Comparison of ENCODE assay signal across 10 cellular contexts in genomic region chr6:30591008-30591407, GRCh38. TPM values are rescaled to one million over a fixed set of nuclear protein-coding genes. Genes with fewer than 3 reads are reported as not detected.
DNase-seq lines count a peak whose midpoint lies in the region; ATAC-seq, FAIRE-seq and TF ChIP-seq lines count a peak whose summit lies in the region.
"Had no signal": no experiment of that assay in that cellular context is flagged by ENCODE, and none has a peak within 500 bp of the region (broad histone marks: within the 10 kb centered on the region; RNA-seq: fewer than 3 reads in every experiment).

No MANE protein-coding gene starts in this region.

- DNase-seq in GM23338 (ENCODE audit: low spot score) (no peak), fibroblast of the aortic adventitia (ENCODE audit: low read depth) (peak; percentile 79), HTR-8/SVneo (ENCODE audit: insufficient read length, low spot score) (no peak), 8988T (no peak)
- DNase-seq in naive thymus-derived CD8-positive, alpha-beta T cell, result no peak
- DNase-seq: GF-D8, NCI-H69 had no signal

- H3K9me2 ChIP-seq in GM23338 (ENCODE audit: insufficient read depth), result no peaks in the 10 kb centered on the region

- no peaks in the 10 kb centered on the region for H3K4me1 ChIP-seq in GM23338 (ENCODE audit: insufficient read depth)
- H3K4me1 ChIP-seq in skeletal muscle tissue (ENCODE audit: control insufficient read depth in 3 of 3, insufficient read depth in 3 of 3, low read length in 3 of 3), result peaks cover 0 to 6% (median 0%) of the 10 kb centered on the region in 3 donors

- peak overlapping the region; percentile 82 for H3K27ac Mint-ChIP-seq in GM23338
- H3K27ac Mint-ChIP-seq in naive thymus-derived CD8-positive, alpha-beta T cell, result peak overlapping the region in 4 of 10 donors; percentile 13 to 55 (median 53)

- H2AFZ ChIP-seq in GM23338, result no peak overlapping the region

- H3K4me3 Mint-ChIP-seq in GM23338, result no peak overlapping the region
- H3K4me3 Mint-ChIP-seq in naive thymus-derived CD8-positive, alpha-beta T cell, result no peak overlapping the region
- H3K4me3 Mint-ChIP-seq: IgD-negative memory B cell had no signal

- H3K4me3 ChIP-seq in GM23338 (no peak overlapping the region), fibroblast of the aortic adventitia (ENCODE audit: low read depth, low read length) (no peak overlapping the region), skeletal muscle tissue (ENCODE audit: low read length in 3 of 3) (no peak overlapping the region)

- H3K36me3 ChIP-seq in GM23338 (ENCODE audit: insufficient read depth) (peaks cover 50% of the 10 kb centered on the region), skeletal muscle tissue (ENCODE audit: control insufficient read depth in 3 of 3, insufficient read depth in 3 of 3, low read length in 3 of 3) (peaks cover 26 to 58% (median 55%) of the 10 kb centered on the region in 3 donors)

- POLR2A ChIA-PET in naive thymus-derived CD8-positive, alpha-beta T cell (lab: Charles Lee), result interaction anchor here (0.5 to 1.3 kb wide), 8 partner anchors 8 to 97 kb away, joined by 3 to 5 read pairs (median 3); partner anchors contain the start of gene ABCF1

- peak overlapping the region in 1 of 3 donors; percentile 33 for H3K9ac ChIP-seq in skeletal muscle tissue (ENCODE audit: low read depth in 1 of 3, low read length in 3 of 3)

- peaks cover 13% of the 10 kb centered on the region for H3K79me2 ChIP-seq in GM23338 (replicated peaks; ENCODE audit: insufficient read depth)

- H3K27me3 ChIP-seq in GM23338 (ENCODE audit: insufficient read depth) (no peaks in the 10 kb centered on the region), skeletal muscle tissue (ENCODE audit: control insufficient read depth in 3 of 3, insufficient read depth in 3 of 3, low read length in 3 of 3) (no peaks in the 10 kb centered on the region)

- H3K4me1 Mint-ChIP-seq in GM23338, result no peaks in the 10 kb centered on the region
- H3K4me1 Mint-ChIP-seq in naive thymus-derived CD8-positive, alpha-beta T cell, result peaks cover 0 to 11% (median 6%) of the 10 kb centered on the region in 4 donors

- FAIRE-seq in HTR-8/SVneo (lab: Jason Lieb, UNC), result no peak

- H3K9me3 ChIP-seq in skeletal muscle tissue (ENCODE audit: control insufficient read depth in 3 of 3, low read length in 3 of 3), result no peaks in the 10 kb centered on the region

- H3F3A ChIP-seq in GM23338 (replicated peaks; ENCODE audit: low read depth), result peaks cover 18% of the 10 kb centered on the region; the same call in 1 of the 2 replicates

- H3K27ac ChIP-seq in GM23338 (ENCODE audit: low read depth) (no peak overlapping the region), VCaP (peak overlapping the region; percentile 77), skeletal muscle tissue (ENCODE audit: low read depth, low read length) (peak overlapping the region; percentile 36)

- no peaks in the 10 kb centered on the region for H3K9me3 Mint-ChIP-seq in GM23338
- H3K9me3 Mint-ChIP-seq in naive thymus-derived CD8-positive, alpha-beta T cell, result no peaks in the 10 kb centered on the region
- H3K9me3 Mint-ChIP-seq: IgD-negative memory B cell had no signal

- H4K20me1 ChIP-seq in GM23338 (replicated peaks; ENCODE audit: insufficient read depth), result peaks cover 33% of the 10 kb centered on the region; the same call in 1 of the 2 replicates

- TF ChIP-seq CTCF in GM23338 (conservative IDR thresholded peaks at IDR 0.05; ENCODE audit: low read depth in 2 of 2) (no peak), VCaP (conservative IDR thresholded peaks at IDR 0.05) (no peak), fibroblast of the aortic adventitia (IDR thresholded peaks at IDR 0.05; ENCODE audit: insufficient read depth, low read length) (no peak)

- H3K4me2 ChIP-seq in GM23338, result no peak overlapping the region

- H3K27me3 Mint-ChIP-seq in GM23338 (ENCODE audit: insufficient read depth, low read depth, poor library complexity), result peaks cover 3% of the 10 kb centered on the region
- no peaks in the 10 kb centered on the region for H3K27me3 Mint-ChIP-seq in naive thymus-derived CD8-positive, alpha-beta T cell
- H3K27me3 Mint-ChIP-seq: IgD-negative memory B cell had no signal

- no peak for ATAC-seq in GM23338
- ATAC-seq in naive thymus-derived CD8-positive, alpha-beta T cell, result no peak

- peaks cover 87% of the 10 kb centered on the region for H3K36me3 Mint-ChIP-seq in GM23338 (ENCODE audit: low read depth)
- peaks cover 4 to 88% (median 8%) of the 10 kb centered on the region in 3 donors for H3K36me3 Mint-ChIP-seq in naive thymus-derived CD8-positive, alpha-beta T cell

TF ChIP-seq in GM23338, 12 proteins besides CTCF, POLR2A, EP300 and RAD21 (continues in another document):
- TF ChIP-seq CREB1 (CRISPR knock-in tag; IDR thresholded peaks at IDR 0.05; ENCODE audit: low read depth) (no peak), POLR2AphosphoS5 (IDR thresholded peaks at IDR 0.05; ENCODE audit: low read depth) (no peak), ZNF114 (CRISPR knock-in tag; IDR thresholded peaks at IDR 0.05) (no peak), ZNF331 (CRISPR knock-in tag; IDR thresholded peaks at IDR 0.05; ENCODE audit: low read depth) (no peak)

RNA-seq across cellular contexts. Expression of gene ABCF1, which starts 19.8 kb away (rescaled TPM):
- 85.8 and 92.6 TPM in 2 replicates for total RNA-seq in GM23338 (2014; rRNA removed; shearing (Covaris generic))
- 244 and 279 TPM in 2 replicates for polyA plus RNA-seq in GM23338 (2016; fragmentation: Nextera tagmentation; extraction: Ambion mirVana)
- total RNA-seq in fibroblast of the aortic adventitia (ENCODE audit: low replicate concordance) (33.0 and 43.2 TPM in 2 replicates), skeletal muscle tissue (21.9 TPM)
- total RNA-seq in naive thymus-derived CD8-positive, alpha-beta T cell, result 10 to 100 TPM; 68.6 to 71.3 TPM
- polyA plus RNA-seq in naive thymus-derived CD8-positive, alpha-beta T cell, result 10 to 100 TPM; 19.1 to 43.1 (median 30.5) TPM

RNA-seq across cellular contexts. Expression of gene PPP1R10, which starts 26.0 kb away (rescaled TPM):
- 41.0 and 41.3 TPM in 2 replicates for total RNA-seq in GM23338 (2014; rRNA removed; shearing (Covaris generic))
- 41.9 and 42.9 TPM in 2 replicates for polyA plus RNA-seq in GM23338 (2016; fragmentation: Nextera tagmentation; extraction: Ambion mirVana)
- total RNA-seq in fibroblast of the aortic adventitia (ENCODE audit: low replicate concordance), result 32.1 and 39.1 TPM in 2 replicates
- 20.4 TPM for total RNA-seq in skeletal muscle tissue
- total RNA-seq in naive thymus-derived CD8-positive, alpha-beta T cell, result 100 to 1,000 TPM; 191 to 193 TPM
- polyA plus RNA-seq in naive thymus-derived CD8-positive, alpha-beta T cell, result 10 to 100 TPM; 16.9 to 20.2 (median 19.8) TPM

RNA-seq across cellular contexts. Expression of gene MRPS18B, which starts 26.6 kb away (rescaled TPM):
- total RNA-seq in GM23338 (2014; rRNA removed; shearing (Covaris generic)), result 49.1 and 49.2 TPM in 2 replicates
- 73.6 and 78.8 TPM in 2 replicates for polyA plus RNA-seq in GM23338 (2016; fragmentation: Nextera tagmentation; extraction: Ambion mirVana)
- total RNA-seq in fibroblast of the aortic adventitia (ENCODE audit: low replicate concordance) (47.7 and 110 TPM in 2 replicates), skeletal muscle tissue (105 TPM)
- 10 to 100 TPM; 43.1 to 43.8 TPM for total RNA-seq in naive thymus-derived CD8-positive, alpha-beta T cell
- 100 to 1,000 TPM in 2 of 3 donors, 10 to 100 TPM in 1; 87.4 to 161 (median 119) TPM for polyA plus RNA-seq in naive thymus-derived CD8-positive, alpha-beta T cell

RNA-seq across cellular contexts. Expression of gene PRR3, which starts 33.9 kb away (rescaled TPM):
- 7.5 and 15.2 TPM in 2 replicates for total RNA-seq in GM23338 (2014; rRNA removed; shearing (Covaris generic))
- 8.2 and 10.9 TPM in 2 replicates for polyA plus RNA-seq in GM23338 (2016; fragmentation: Nextera tagmentation; extraction: Ambion mirVana)
- total RNA-seq in fibroblast of the aortic adventitia (ENCODE audit: low replicate concordance) (2.3 and 11.0 TPM in 2 replicates), skeletal muscle tissue (3.7 TPM)
- 10 to 100 TPM; 28.4 to 28.9 TPM for total RNA-seq in naive thymus-derived CD8-positive, alpha-beta T cell
- polyA plus RNA-seq in naive thymus-derived CD8-positive, alpha-beta T cell, result 10 to 100 TPM in 1 of 3 donors, 1 to 10 TPM in 2; 7.9 to 12.7 (median 8.6) TPM

RNA-seq across cellular contexts. Expression of gene GNL1, which starts 34.7 kb away (rescaled TPM):
- total RNA-seq in GM23338 (2014; rRNA removed; shearing (Covaris generic)), result 29.6 and 42.5 TPM in 2 replicates
- 30.8 and 31.4 TPM in 2 replicates for polyA plus RNA-seq in GM23338 (2016; fragmentation: Nextera tagmentation; extraction: Ambion mirVana)
- total RNA-seq in fibroblast of the aortic adventitia (ENCODE audit: low replicate concordance) (41.1 and 45.1 TPM in 2 replicates), skeletal muscle tissue (22.4 TPM)
- total RNA-seq in naive thymus-derived CD8-positive, alpha-beta T cell, result 10 to 100 TPM; 78.0 to 80.7 TPM
- polyA plus RNA-seq in naive thymus-derived CD8-positive, alpha-beta T cell, result 10 to 100 TPM; 24.7 to 34.1 (median 28.7) TPM
